In the genomic region with DNA sequence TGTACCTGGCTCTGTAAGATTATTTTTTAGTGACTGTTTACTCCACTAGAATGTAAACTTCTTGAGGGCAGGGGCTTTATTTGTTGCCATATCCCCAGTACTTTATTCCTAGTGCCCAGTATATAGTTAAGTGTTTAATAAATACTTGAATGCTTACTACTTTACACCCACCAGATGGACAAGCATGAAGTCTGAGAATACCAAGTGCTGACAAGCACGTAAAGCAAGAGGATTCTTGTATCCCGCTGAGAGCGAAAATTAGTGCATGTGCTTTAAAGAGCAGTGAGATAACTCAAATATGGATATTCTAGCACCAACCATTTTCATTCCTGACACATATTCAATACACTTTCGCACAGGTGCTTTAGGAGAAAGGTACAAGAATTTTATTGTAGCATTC, we compare ENCODE assay signal across 1 cellular context.
TF ChIP-seq lines count a peak whose summit lies in the region.

No MANE protein-coding gene starts in this region.

TF ChIP-seq in K562, 482 proteins besides CTCF, POLR2A, EP300 and RAD21:
- TF ChIP-seq ZNF274 (IDR thresholded peaks at IDR 0.05; ENCODE audit: borderline replicate concordance, low read depth, low read length) (no peak), FOXK1 (CRISPR knock-in tag; IDR thresholded peaks at IDR 0.05; ENCODE audit: borderline replicate concordance) (no peak), HMGN3 (IDR thresholded peaks at IDR 0.05; ENCODE audit: borderline replicate concordance, extremely low read depth, insufficient read length, low read depth, low read length) (no peak), ZNF316 (IDR thresholded peaks at IDR 0.05) (0 out of 2 replicates have a peak, but pooled peaks have one; percentile 33), NFE2 (IDR thresholded peaks at IDR 0.05; ENCODE audit: low read depth) (no peak), STAT5A (IDR thresholded peaks at IDR 0.05; ENCODE audit: borderline replicate concordance, low read length) (no peak)
- TF ChIP-seq, protein P1, sequence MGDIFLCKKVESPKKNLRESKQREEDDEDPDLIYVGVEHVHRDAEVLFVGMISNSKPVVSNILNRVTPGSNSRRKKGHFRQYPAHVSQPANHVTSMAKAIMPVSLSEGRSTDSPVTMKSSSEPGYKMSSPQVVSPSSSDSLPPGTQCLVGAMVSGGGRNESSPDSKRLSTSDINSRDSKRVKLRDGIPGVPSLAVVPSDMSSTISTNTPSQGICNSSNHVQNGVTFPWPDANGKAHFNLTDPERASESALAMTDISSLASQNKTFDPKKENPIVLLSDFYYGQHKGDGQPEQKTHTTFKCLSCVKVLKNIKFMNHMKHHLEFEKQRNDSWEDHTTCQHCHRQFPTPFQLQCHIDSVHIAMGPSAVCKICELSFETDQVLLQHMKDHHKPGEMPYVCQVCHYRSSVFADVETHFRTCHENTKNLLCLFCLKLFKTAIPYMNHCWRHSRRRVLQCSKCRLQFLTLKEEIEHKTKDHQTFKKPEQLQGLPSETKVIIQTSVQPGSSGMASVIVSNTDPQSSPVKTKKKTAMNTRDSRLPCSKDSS (IDR thresholded peaks at IDR 0.05; ENCODE audit: low read depth, partially characterized antibody), result no peak
- TF ChIP-seq, protein P2, sequence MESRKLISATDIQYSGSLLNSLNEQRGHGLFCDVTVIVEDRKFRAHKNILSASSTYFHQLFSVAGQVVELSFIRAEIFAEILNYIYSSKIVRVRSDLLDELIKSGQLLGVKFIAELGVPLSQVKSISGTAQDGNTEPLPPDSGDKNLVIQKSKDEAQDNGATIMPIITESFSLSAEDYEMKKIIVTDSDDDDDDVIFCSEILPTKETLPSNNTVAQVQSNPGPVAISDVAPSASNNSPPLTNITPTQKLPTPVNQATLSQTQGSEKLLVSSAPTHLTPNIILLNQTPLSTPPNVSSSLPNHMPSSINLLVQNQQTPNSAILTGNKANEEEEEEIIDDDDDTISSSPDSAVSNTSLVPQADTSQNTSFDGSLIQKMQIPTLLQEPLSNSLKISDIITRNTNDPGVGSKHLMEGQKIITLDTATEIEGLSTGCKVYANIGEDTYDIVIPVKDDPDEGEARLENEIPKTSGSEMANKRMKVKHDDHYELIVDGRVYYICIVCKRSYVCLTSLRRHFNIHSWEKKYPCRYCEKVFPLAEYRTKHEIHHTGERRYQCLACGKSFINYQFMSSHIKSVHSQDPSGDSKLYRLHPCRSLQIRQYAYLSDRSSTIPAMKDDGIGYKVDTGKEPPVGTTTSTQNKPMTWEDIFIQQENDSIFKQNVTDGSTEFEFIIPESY (CRISPR knock-in tag; IDR thresholded peaks at IDR 0.05), result 0 out of 2 replicates have a peak, but pooled peaks have one; percentile 43
- TF ChIP-seq, protein P3, sequence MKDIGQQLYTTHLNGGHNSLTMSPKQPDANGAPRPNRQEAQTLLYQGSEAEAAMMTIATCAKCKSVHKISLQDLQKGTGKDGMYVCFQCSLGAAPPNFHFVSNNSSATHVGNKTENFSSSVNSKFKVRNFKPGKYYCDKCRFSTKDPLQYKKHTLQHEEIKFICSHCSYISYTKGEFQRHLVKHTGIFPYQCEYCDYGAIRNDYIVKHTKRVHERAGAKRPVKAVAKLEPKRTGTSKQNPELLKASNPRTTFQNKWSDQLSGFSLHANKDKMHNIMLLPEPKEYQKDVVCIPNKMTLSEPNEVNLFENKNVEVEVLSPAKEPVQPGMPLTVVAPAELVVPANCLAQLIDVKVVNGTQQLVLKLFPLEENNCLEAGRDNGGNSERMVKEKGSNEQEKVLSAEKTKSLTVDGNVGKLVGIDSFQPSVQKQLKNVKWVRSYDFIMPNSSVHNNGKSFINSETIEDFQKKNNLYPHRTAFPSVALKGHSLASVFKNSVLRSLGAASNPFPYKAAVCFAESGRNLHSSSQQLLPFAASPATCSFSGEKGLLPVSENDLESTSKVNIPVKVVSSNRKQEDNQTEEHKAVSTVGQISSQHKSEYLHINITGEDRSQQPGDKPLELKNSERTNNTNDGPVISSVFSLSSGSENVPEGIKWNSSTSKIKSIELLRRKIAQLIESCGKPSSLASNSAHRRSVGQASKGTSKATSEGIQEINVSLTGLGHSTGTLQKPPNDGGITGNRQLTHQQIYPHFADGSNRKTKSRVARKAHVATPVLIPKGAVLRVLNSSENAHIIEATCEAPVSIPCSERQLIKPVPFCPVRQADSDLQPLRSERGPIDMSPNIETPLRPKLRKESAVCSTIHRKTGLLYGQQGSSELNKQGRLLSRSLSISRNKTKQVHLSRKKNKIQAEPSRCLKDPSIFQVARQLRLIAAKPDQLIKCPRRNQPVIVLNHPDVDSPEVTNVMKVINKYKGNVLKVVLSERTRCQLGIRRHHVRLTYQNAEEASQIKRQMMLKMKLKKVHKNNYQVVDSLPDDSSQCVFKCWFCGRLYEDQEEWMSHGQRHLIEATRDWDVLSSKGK (CRISPR knock-in tag; IDR thresholded peaks at IDR 0.05), result no peak
- TF ChIP-seq, protein P4, sequence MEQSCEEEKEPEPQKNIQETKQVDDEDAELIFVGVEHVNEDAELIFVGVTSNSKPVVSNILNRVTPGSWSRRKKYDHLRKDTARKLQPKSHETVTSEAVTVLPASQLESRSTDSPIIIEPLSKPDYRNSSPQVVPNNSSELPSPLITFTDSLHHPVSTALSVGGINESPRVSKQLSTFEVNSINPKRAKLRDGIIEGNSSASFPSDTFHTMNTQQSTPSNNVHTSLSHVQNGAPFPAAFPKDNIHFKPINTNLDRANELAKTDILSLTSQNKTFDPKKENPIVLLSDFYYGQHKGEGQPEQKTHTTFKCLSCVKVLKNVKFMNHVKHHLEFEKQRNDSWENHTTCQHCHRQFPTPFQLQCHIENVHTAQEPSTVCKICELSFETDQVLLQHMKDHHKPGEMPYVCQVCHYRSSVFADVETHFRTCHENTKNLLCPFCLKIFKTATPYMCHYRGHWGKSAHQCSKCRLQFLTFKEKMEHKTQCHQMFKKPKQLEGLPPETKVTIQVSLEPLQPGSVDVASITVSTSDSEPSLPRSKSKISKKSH (CRISPR knock-in tag; IDR thresholded peaks at IDR 0.05), result no peak
